ENCODE assay signal across 18 cellular contexts in genomic region chr11:77093056-77093891, GRCh38. TPM values are rescaled to one million over a fixed set of nuclear protein-coding genes. Genes with fewer than 3 reads are reported as not detected.
"Had no signal": no experiment of that assay in that cellular context is flagged by ENCODE, and none has a peak within 500 bp of the region (broad histone marks: within the 10 kb centered on the region; RNA-seq: fewer than 3 reads in every experiment).

No MANE protein-coding gene starts in this region.

- H3K4me3 ChIP-seq: gastroesophageal sphincter, hepatocyte, stomach, thoracic aorta had no signal

- H2AFZ ChIP-seq: hepatocyte had no signal

- H3K9me3 ChIP-seq: gastroesophageal sphincter, stomach, thoracic aorta had no signal

- DNase-seq: activated CD4-positive, alpha-beta memory T cell treated with anti-CD3 and anti-CD28 coated beads for 36 hours; activated CD4-positive, alpha-beta T cell treated with anti-CD3 and anti-CD28 coated beads for 1 hour; activated CD8-positive, alpha-beta memory T cell treated with anti-CD3 and anti-CD28 coated beads, Interleukin-2, amount 10 ng/mL, durations not matched to agents 7 days and 5 days; activated naive CD4-positive, alpha-beta T cell treated with anti-CD3 and anti-CD28 coated beads, Interleukin-2, amount 10 ng/mL, durations not matched to agents 7 days and 5 days; activated T-cell treated with anti-CD3 and anti-CD28 coated beads, Interleukin-2, amount 50 U/mL, for 1 hour; naive B cell; stimulated activated CD4-positive, alpha-beta T cell treated with anti-CD3 and anti-CD28 coated beads, Interleukin-1b, Interleukin-23, amount 100 ng/mL, for 48 hours; stomach; T-helper 1 cell; T1000 had no signal

- H3K27ac ChIP-seq: gastroesophageal sphincter, hepatocyte, thoracic aorta had no signal

- H3K27me3 ChIP-seq: gastroesophageal sphincter, hepatocyte, stomach had no signal

- H3K9me3 Mint-ChIP-seq: activated CD4-positive, alpha-beta memory T cell treated with anti-CD3 and anti-CD28 coated beads for 36 hours; activated naive CD4-positive, alpha-beta T cell treated with anti-CD3 and anti-CD28 coated beads, Interleukin-2, amount 10 ng/mL, durations not matched to agents 7 days and 5 days; activated T-helper 2 cell treated with anti-CD3 and anti-CD28 coated beads, Interferon-gamma antibody, Interleukin-2, Interleukin-4, amounts not matched to agents 10 μg/mL and 5 μg/mL and 100 μg/mL, durations not matched to agents 14 hours and 24 hours and 36 hours; naive B cell had no signal

- ATAC-seq: activated CD8-positive, alpha-beta memory T cell treated with anti-CD3 and anti-CD28 coated beads, Interleukin-2, amount 10 ng/mL, durations not matched to agents 7 days and 5 days; gastroesophageal sphincter; SK-N-SH treated with all-trans-retinoic acid at 6 μM for 48 hours had no signal

- H3K4me3 Mint-ChIP-seq: activated CD4-positive, alpha-beta memory T cell treated with anti-CD3 and anti-CD28 coated beads for 36 hours; activated CD8-positive, alpha-beta memory T cell treated with anti-CD3 and anti-CD28 coated beads, Interleukin-2, amount 10 ng/mL, durations not matched to agents 7 days and 5 days; activated naive CD4-positive, alpha-beta T cell treated with anti-CD3 and anti-CD28 coated beads, Interleukin-2, amount 10 ng/mL, durations not matched to agents 7 days and 5 days; naive B cell had no signal

- H3K27ac Mint-ChIP-seq: activated CD4-positive, alpha-beta memory T cell treated with anti-CD3 and anti-CD28 coated beads for 36 hours; activated CD8-positive, alpha-beta memory T cell treated with anti-CD3 and anti-CD28 coated beads, Interleukin-2, amount 10 ng/mL, durations not matched to agents 7 days and 5 days; activated naive CD4-positive, alpha-beta T cell treated with anti-CD3 and anti-CD28 coated beads, Interleukin-2, amount 10 ng/mL, durations not matched to agents 7 days and 5 days; activated T-helper 2 cell treated with anti-CD3 and anti-CD28 coated beads, Interferon-gamma antibody, Interleukin-2, Interleukin-4, amounts not matched to agents 10 μg/mL and 5 μg/mL and 100 μg/mL, durations not matched to agents 14 hours and 24 hours and 36 hours had no signal

- H3K36me3 Mint-ChIP-seq: activated CD4-positive, alpha-beta memory T cell treated with anti-CD3 and anti-CD28 coated beads for 36 hours; activated CD8-positive, alpha-beta memory T cell treated with anti-CD3 and anti-CD28 coated beads, Interleukin-2, amount 10 ng/mL, durations not matched to agents 7 days and 5 days; activated naive CD4-positive, alpha-beta T cell treated with anti-CD3 and anti-CD28 coated beads, Interleukin-2, amount 10 ng/mL, durations not matched to agents 7 days and 5 days; naive B cell had no signal

- H3K27me3 Mint-ChIP-seq: activated CD4-positive, alpha-beta memory T cell treated with anti-CD3 and anti-CD28 coated beads for 36 hours; activated CD8-positive, alpha-beta memory T cell treated with anti-CD3 and anti-CD28 coated beads, Interleukin-2, amount 10 ng/mL, durations not matched to agents 7 days and 5 days had no signal

- H3K36me3 ChIP-seq: thoracic aorta had no signal

- H3K79me2 ChIP-seq: hepatocyte had no signal

- H3K4me2 ChIP-seq: hepatocyte had no signal

RNA-seq across cellular contexts. Expression of gene OMP, which starts 9.4 kb away (rescaled TPM):
- total RNA-seq: activated CD4-positive, alpha-beta memory T cell treated with anti-CD3 and anti-CD28 coated beads for 36 hours; activated CD8-positive, alpha-beta memory T cell treated with anti-CD3 and anti-CD28 coated beads, Interleukin-2, amount 10 ng/mL, durations not matched to agents 7 days and 5 days; activated T-helper 2 cell treated with anti-CD3 and anti-CD28 coated beads, Interferon-gamma antibody, Interleukin-2, Interleukin-4, amounts not matched to agents 10 μg/mL and 5 μg/mL and 100 μg/mL, durations not matched to agents 14 hours and 24 hours and 36 hours; gastroesophageal sphincter; hepatocyte; kidney epithelial cell; lung microvascular endothelial cell; thoracic aorta had no signal
- polyA plus RNA-seq: hepatocyte had no signal

RNA-seq across cellular contexts. Expression of gene B3GNT6, which starts 59.1 kb away (rescaled TPM):
- total RNA-seq: activated CD4-positive, alpha-beta memory T cell treated with anti-CD3 and anti-CD28 coated beads for 36 hours; activated CD8-positive, alpha-beta memory T cell treated with anti-CD3 and anti-CD28 coated beads, Interleukin-2, amount 10 ng/mL, durations not matched to agents 7 days and 5 days; activated T-helper 2 cell treated with anti-CD3 and anti-CD28 coated beads, Interferon-gamma antibody, Interleukin-2, Interleukin-4, amounts not matched to agents 10 μg/mL and 5 μg/mL and 100 μg/mL, durations not matched to agents 14 hours and 24 hours and 36 hours; kidney epithelial cell; lung microvascular endothelial cell; ureter had no signal
- polyA plus RNA-seq: hepatocyte had no signal
